ENCODE assay signal across 8 cellular contexts in the genomic region with DNA sequence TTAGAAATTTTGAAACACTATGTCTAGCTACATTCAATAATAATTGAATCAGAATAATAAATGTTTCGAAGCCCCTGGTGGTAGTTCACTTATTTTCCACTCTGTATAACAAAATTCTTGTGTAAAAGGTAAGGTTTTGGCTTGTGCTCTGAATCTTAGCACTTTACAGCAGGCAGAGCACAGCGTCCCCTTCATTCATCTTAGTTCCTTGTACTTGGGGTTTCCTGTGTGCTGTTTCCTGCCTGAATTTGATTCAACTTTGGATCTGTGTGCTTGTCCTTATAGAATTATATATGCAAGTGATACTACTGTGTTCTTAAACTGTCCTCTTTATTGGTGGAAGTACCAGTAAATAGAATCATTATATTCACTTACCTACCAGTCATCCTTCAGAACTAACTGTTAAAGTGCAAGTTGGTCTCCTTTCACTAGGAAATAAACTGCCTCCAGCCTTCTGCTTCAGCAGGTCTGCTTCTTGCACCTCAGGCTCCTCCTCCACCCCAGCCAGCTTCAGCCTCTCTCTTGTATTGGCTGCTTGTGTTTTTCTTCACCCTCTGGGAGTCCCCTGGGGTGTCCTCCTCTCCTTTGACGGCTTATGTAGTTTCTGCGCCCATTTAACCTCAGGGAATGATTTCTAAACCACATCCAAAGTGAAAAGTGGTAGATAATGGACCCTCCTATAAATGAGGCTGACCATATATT. TPM values are rescaled to one million over a fixed set of nuclear protein-coding genes. Genes with fewer than 3 reads are reported as not detected.
DNase-seq lines count a peak whose midpoint lies in the region; ATAC-seq and TF ChIP-seq lines count a peak whose summit lies in the region.

No MANE protein-coding gene starts in this region.

- DNase-seq in CD8-positive, alpha-beta memory T cell = peak in 4 of 5 donors; percentile 7 to 52 (median 24)
- DNase-seq in MCF 10A (ENCODE audit: unreplicated experiment) (no peak), medulla oblongata (ENCODE audit: extremely low spot score) (peak; percentile 35), inferior parietal cortex (ENCODE audit: extremely low spot score) (no peak), GM20000 (ENCODE audit: low spot score) (no peak), mucosa of descending colon (no peak)

- H3K4me3 Mint-ChIP-seq in CD8-positive, alpha-beta memory T cell = peak overlapping the region in 6 of 7 donors; percentile 25 to 63 (median 51)
- no peak overlapping the region for H3K4me3 Mint-ChIP-seq in MCF 10A (ENCODE audit: unreplicated experiment)

- POLR2A ChIA-PET in CD8-positive, alpha-beta memory T cell (lab: Charles Lee) = interaction anchor here (0.6 kb wide), 1 partner anchor 12 kb away, joined by 3 read pairs; no protein-coding TSS in a partner anchor
- POLR2A ChIA-PET in MCF 10A (lab: Yijun Ruan, JAX) = no interaction called here

- H3K27me3 Mint-ChIP-seq in CD8-positive, alpha-beta memory T cell = no peaks in the 10 kb centered on the region
- no peaks in the 10 kb centered on the region for H3K27me3 Mint-ChIP-seq in MCF 10A (ENCODE audit: insufficient read depth, unreplicated experiment)

- H3K9me3 ChIP-seq in CD8-positive, alpha-beta memory T cell (ENCODE audit: low read length) = no peaks in the 10 kb centered on the region
- H3K9me3 ChIP-seq in mucosa of descending colon = no peaks in the 10 kb centered on the region

- H3K4me3 ChIP-seq in CD8-positive, alpha-beta memory T cell (ENCODE audit: low read length) = no peak overlapping the region
- no peak overlapping the region for H3K4me3 ChIP-seq in mucosa of descending colon

- no peaks in the 10 kb centered on the region for H3K27me3 ChIP-seq in CD8-positive, alpha-beta memory T cell (ENCODE audit: insufficient read depth, low read length, poor library complexity, severe bottlenecking)

- H3K36me3 ChIP-seq in CD8-positive, alpha-beta memory T cell (ENCODE audit: insufficient read depth, low read length) = no peaks in the 10 kb centered on the region
- no peaks in the 10 kb centered on the region for H3K36me3 ChIP-seq in mucosa of descending colon (ENCODE audit: low read depth)

- peaks cover 0 to 7% (median 2%) of the 10 kb centered on the region in 3 donors for H3K36me3 Mint-ChIP-seq in CD8-positive, alpha-beta memory T cell
- peaks cover 9% of the 10 kb centered on the region for H3K36me3 Mint-ChIP-seq in MCF 10A (ENCODE audit: insufficient read depth, unreplicated experiment)

- H3K4me1 Mint-ChIP-seq in CD8-positive, alpha-beta memory T cell = peaks cover 47 to 53% (median 50%) of the 10 kb centered on the region in 3 donors
- H3K4me1 Mint-ChIP-seq in MCF 10A (ENCODE audit: insufficient read depth, unreplicated experiment) = peaks cover 21% of the 10 kb centered on the region

- peak overlapping the region; percentile 54 to 98 (median 92) for H3K27ac Mint-ChIP-seq in CD8-positive, alpha-beta memory T cell
- H3K27ac Mint-ChIP-seq in MCF 10A (ENCODE audit: low read depth, unreplicated experiment) = peak overlapping the region; percentile 73

- CTCF ChIA-PET in CD8-positive, alpha-beta memory T cell (lab: Charles Lee) = no interaction called here
- CTCF ChIA-PET in MCF 10A (lab: Yijun Ruan, JAX) = interaction anchor here (0.6 to 2.4 kb wide), 2 partner anchors 10 to 63 kb away, joined by 3 to 6 read pairs; no protein-coding TSS in a partner anchor

- no TSS peak for BruUV-seq in MCF 10A (replicated peaks; lab: Mats Ljungman, UMichigan)

- TF ChIP-seq CTCF in MCF 10A (IDR thresholded peaks at IDR 0.05; ENCODE audit: unreplicated experiment) (no peak), GM20000 (IDR thresholded peaks at IDR 0.05; ENCODE audit: extremely low read depth, missing control alignments) (no peak), mucosa of descending colon (IDR thresholded peaks at IDR 0.05) (no peak)

- ATAC-seq in HG03432 (IDR thresholded peaks at IDR 0.05; ENCODE audit: unreplicated experiment) (peak; percentile 86), GM18517 (IDR thresholded peaks at IDR 0.05; ENCODE audit: unreplicated experiment) (no peak), mucosa of descending colon (no peak)

- no peaks in the 10 kb centered on the region for H3K9me3 Mint-ChIP-seq in CD8-positive, alpha-beta memory T cell
- no peaks in the 10 kb centered on the region for H3K9me3 Mint-ChIP-seq in MCF 10A (ENCODE audit: unreplicated experiment)

- H3K27ac ChIP-seq in CD8-positive, alpha-beta memory T cell (ENCODE audit: low read depth, low read length) = no peak overlapping the region

- intact Hi-C loops in MCF 10A (cut with micrococcal nuclease) = no loop called here
- intact Hi-C loops in mucosa of descending colon (cut with DNase I, micrococcal nuclease) = no loop called here

- peaks cover 37% of the 10 kb centered on the region for H3K4me1 ChIP-seq in CD8-positive, alpha-beta memory T cell (ENCODE audit: insufficient read depth, low read length)
- H3K4me1 ChIP-seq in mucosa of descending colon (ENCODE audit: low read depth) = peaks cover 18% of the 10 kb centered on the region

RNA-seq across cellular contexts. Expression of a gene that starts 28.8 kb away (rescaled TPM):
- total RNA-seq in CD8-positive, alpha-beta memory T cell = 10 to 100 TPM; 26.9 to 32.1 TPM
- 50.1 TPM for polyA plus RNA-seq in CD8-positive, alpha-beta memory T cell
- total RNA-seq in MCF 10A (2022) = 64.2 and 71.8 TPM in 2 replicates
- 100 to 1,000 TPM in 1 of 3 donors, 10 to 100 TPM in 2; 70.4 to 122 (median 83.6) TPM for total RNA-seq in mucosa of descending colon

Comparison
In these comparisons a context has a peak if more than half of its experiments do, and no peak if none do; other contexts are left out.
1. DNase-seq: peak in CD8-positive, alpha-beta memory T cell (4 of 5) and medulla oblongata (single experiment); none in MCF 10A (single experiment), inferior parietal cortex (single experiment), GM20000 (single experiment) and mucosa of descending colon (0 of 3).